Comparison of ENCODE assay signal across 18 cellular contexts in the genomic region with DNA sequence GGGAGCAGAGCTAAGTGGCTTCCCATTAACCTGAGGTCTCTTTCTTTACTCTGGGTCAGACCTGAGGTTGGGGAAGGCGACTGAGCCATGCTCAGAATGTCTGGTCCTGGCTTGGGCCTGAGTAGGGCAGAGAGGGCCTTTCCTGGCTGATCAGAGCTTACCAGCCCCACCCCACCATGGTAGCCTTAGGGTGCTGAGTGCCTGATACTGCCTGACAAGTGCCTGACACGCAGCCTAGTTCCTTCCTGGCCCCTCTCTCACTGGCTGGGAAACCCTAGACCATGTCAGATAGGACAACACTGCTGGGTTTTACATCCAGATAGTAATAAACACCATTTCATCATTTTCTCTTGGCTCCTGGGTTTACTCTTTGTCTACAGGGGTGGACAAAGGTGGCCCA. TPM values are rescaled to one million over a fixed set of nuclear protein-coding genes. Genes with fewer than 3 reads are reported as not detected.
DNase-seq lines count a peak whose midpoint lies in the region; ATAC-seq and TF ChIP-seq lines count a peak whose summit lies in the region.
"Had no signal": no experiment of that assay in that cellular context is flagged by ENCODE, and none has a peak within 500 bp of the region (broad histone marks: within the 10 kb centered on the region; RNA-seq: fewer than 3 reads in every experiment).

No MANE protein-coding gene starts in this region.

- TF ChIP-seq CTCF in Calu3 (IDR thresholded peaks at IDR 0.05; ENCODE audit: unreplicated experiment) (no peak), psoas muscle (IDR thresholded peaks at IDR 0.05) (no peak)
- no peak for TF ChIP-seq CTCF in activated CD8-positive, alpha-beta T cell treated with anti-CD3 and anti-CD28 coated beads for 36 hours (IDR thresholded peaks at IDR 0.05)

- no peaks in the 10 kb centered on the region for H3K27me3 ChIP-seq in psoas muscle (ENCODE audit: insufficient read depth in 3 of 3, low read length in 2 of 3)
- H3K27me3 ChIP-seq: right lobe of liver, transverse colon had no signal

- H3K4me3 ChIP-seq in psoas muscle, result no peak overlapping the region
- H3K4me3 ChIP-seq: lung, right lobe of liver, transverse colon had no signal

- DNase-seq in Calu3 (no peak), Right ventricle myocardium superior (no peak), psoas muscle (no peak), GDM1 (lab: John Stamatoyannopoulos, UW) (no peak), sciatic nerve (ENCODE audit: low spot score) (no peak)
- no peak for DNase-seq in activated CD8-positive, alpha-beta T cell treated with anti-CD3 and anti-CD28 coated beads for 36 hours
- DNase-seq: activated CD4-positive, alpha-beta T cell treated with anti-CD3 and anti-CD28 coated beads for 48 hours; activated gamma-delta T cell treated with Interleukin-2 at 50 U/mL for 16 hours; CD8-positive, alpha-beta memory T cell; immature natural killer cell; KG1; NCI-H1694; NCI-H748 treated with DMSO at 0.1 percent for 48 hours; right lobe of liver; transverse colon had no signal

- no peaks in the 10 kb centered on the region for H3K9me3 Mint-ChIP-seq in Calu3 (ENCODE audit: low read depth, unreplicated experiment)
- H3K9me3 Mint-ChIP-seq in activated CD8-positive, alpha-beta T cell treated with anti-CD3 and anti-CD28 coated beads for 36 hours, result no peaks in the 10 kb centered on the region
- H3K9me3 Mint-ChIP-seq: CD8-positive, alpha-beta memory T cell; immature natural killer cell; T-helper 1 cell treated with Interleukin-12 subunit alpha and Interleukin-12 subunit beta and Interleukin-4 antibody, amounts not matched to agents 30 μg/mL and 1 μg/mL, for 36 hours had no signal

- no peaks in the 10 kb centered on the region for H3K27me3 Mint-ChIP-seq in Calu3 (ENCODE audit: unreplicated experiment)
- no peaks in the 10 kb centered on the region for H3K27me3 Mint-ChIP-seq in activated CD8-positive, alpha-beta T cell treated with anti-CD3 and anti-CD28 coated beads for 36 hours
- H3K27me3 Mint-ChIP-seq: CD8-positive, alpha-beta memory T cell had no signal

- ATAC-seq in activated CD8-positive, alpha-beta T cell treated with anti-CD3 and anti-CD28 coated beads for 36 hours, result no peak
- peak; percentile 54 for ATAC-seq in Right ventricle myocardium superior (ENCODE audit: poor library complexity)
- ATAC-seq in psoas muscle, result peak in 2 of 4 donors; percentile 1
- ATAC-seq in GM21529 (IDR thresholded peaks at IDR 0.05; ENCODE audit: unreplicated experiment), result no peak
- ATAC-seq in sciatic nerve, result no peak
- ATAC-seq: right lobe of liver had no signal

- no peaks in the 10 kb centered on the region for H3K4me1 Mint-ChIP-seq in Calu3 (ENCODE audit: low read depth, unreplicated experiment)
- H3K4me1 Mint-ChIP-seq in activated CD8-positive, alpha-beta T cell treated with anti-CD3 and anti-CD28 coated beads for 36 hours (ENCODE audit: low read depth), result peaks cover 9% of the 10 kb centered on the region
- H3K4me1 Mint-ChIP-seq: immature natural killer cell had no signal

- peaks cover 11 to 49% of the 10 kb centered on the region in 2 donors for H3K36me3 ChIP-seq in psoas muscle (ENCODE audit: insufficient read depth in 1 of 2, low read depth in 1 of 2)

- H3K4me1 ChIP-seq in psoas muscle, result peaks cover 30% of the 10 kb centered on the region
- H3K4me1 ChIP-seq: right lobe of liver, transverse colon had no signal

- intact Hi-C loops in Calu3 (cut with micrococcal nuclease; ENCODE audit: unreplicated experiment) (no loop called here), Right ventricle myocardium superior (cut with DNase I) (no loop called here), psoas muscle (cut with DNase I) (no loop called here), sciatic nerve (cut with DNase I) (loop anchor here (5.0 kb wide), 1 partner anchor 192 kb away; no protein-coding TSS in a partner anchor)
- intact Hi-C loops in activated CD8-positive, alpha-beta T cell treated with anti-CD3 and anti-CD28 coated beads for 36 hours (cut with micrococcal nuclease), result no loop called here

- POLR2A ChIA-PET in activated CD8-positive, alpha-beta T cell treated with anti-CD3 and anti-CD28 coated beads for 36 hours (lab: Charles Lee), result interaction anchor here (1.0 to 1.5 kb wide), 3 partner anchors 13 to 33 kb away, joined by 3 to 5 read pairs (median 4); no protein-coding TSS in a partner anchor

- H3K27ac ChIP-seq in psoas muscle, result peak overlapping the region; percentile 61
- H3K27ac ChIP-seq: right lobe of liver, transverse colon had no signal

- H3K36me3 Mint-ChIP-seq in Calu3 (ENCODE audit: insufficient read depth, unreplicated experiment), result no peaks in the 10 kb centered on the region
- peaks cover 25% of the 10 kb centered on the region for H3K36me3 Mint-ChIP-seq in activated CD8-positive, alpha-beta T cell treated with anti-CD3 and anti-CD28 coated beads for 36 hours (ENCODE audit: low read depth)

- CTCF ChIA-PET in Calu3 (lab: Charles Lee), result no interaction called here
- CTCF ChIA-PET in activated CD8-positive, alpha-beta T cell treated with anti-CD3 and anti-CD28 coated beads for 36 hours (lab: Charles Lee), result interaction anchor here (1.0 to 1.7 kb wide), 5 partner anchors 13 to 106 kb away, joined by 3 to 20 read pairs (median 4); a partner anchor contains a TSS

- TSS peak; percentile 44 for BruUV-seq in Calu3 (replicated peaks; lab: Mats Ljungman, UMichigan)

- H3K4me3 Mint-ChIP-seq in Calu3 (ENCODE audit: low read depth, unreplicated experiment), result no peak overlapping the region
- no peak overlapping the region for H3K4me3 Mint-ChIP-seq in activated CD8-positive, alpha-beta T cell treated with anti-CD3 and anti-CD28 coated beads for 36 hours
- H3K4me3 Mint-ChIP-seq: CD8-positive, alpha-beta memory T cell; immature natural killer cell; T-helper 1 cell treated with Interleukin-12 subunit alpha and Interleukin-12 subunit beta and Interleukin-4 antibody, amounts not matched to agents 30 μg/mL and 1 μg/mL, for 36 hours had no signal

- no peaks in the 10 kb centered on the region for H3K9me3 ChIP-seq in psoas muscle
- H3K9me3 ChIP-seq: right lobe of liver, transverse colon had no signal

- WGBS in psoas muscle, 3 donors, result 53 to 68% (median 61%) methylated on average over 2 of the region's 2 CpGs

- no peak overlapping the region for H3K27ac Mint-ChIP-seq in Calu3 (ENCODE audit: unreplicated experiment)
- peak overlapping the region; percentile 63 for H3K27ac Mint-ChIP-seq in activated CD8-positive, alpha-beta T cell treated with anti-CD3 and anti-CD28 coated beads for 36 hours
- H3K27ac Mint-ChIP-seq: T-helper 1 cell treated with Interleukin-12 subunit alpha and Interleukin-12 subunit beta and Interleukin-4 antibody, amounts not matched to agents 30 μg/mL and 1 μg/mL, for 36 hours had no signal

RNA-seq across cellular contexts. Expression of a gene that starts 25.8 kb away (rescaled TPM):
- 0.19 and 0.34 TPM in 2 replicates for total RNA-seq in Calu3 (2022)
- total RNA-seq in activated CD8-positive, alpha-beta T cell treated with anti-CD3 and anti-CD28 coated beads for 36 hours, result 1 to 10 TPM; 3.6 to 4.2 TPM
- total RNA-seq in Right ventricle myocardium superior, result 3.6 TPM
- total RNA-seq in psoas muscle, result under 1 TPM; 0.46 to 0.91 (median 0.88) TPM
- polyA plus RNA-seq in psoas muscle, result under 1 TPM; 0.01 to 0.91 (median 0.21) TPM
- 6.2 TPM for total RNA-seq in sciatic nerve

RNA-seq across cellular contexts. Expression of a gene that starts 32.0 kb away (rescaled TPM):
- 40.6 and 44.6 TPM in 2 replicates for total RNA-seq in Calu3 (2022)
- 100 to 1,000 TPM; 204 to 205 TPM for total RNA-seq in activated CD8-positive, alpha-beta T cell treated with anti-CD3 and anti-CD28 coated beads for 36 hours
- total RNA-seq in Right ventricle myocardium superior, result 430 TPM
- total RNA-seq in psoas muscle, result 100 to 1,000 TPM in 3 of 4 donors, 10 to 100 TPM in 1; 88.2 to 277 (median 187) TPM
- 100 to 1,000 TPM; 213 to 409 (median 328) TPM for polyA plus RNA-seq in psoas muscle
- total RNA-seq in sciatic nerve, result 19.5 TPM

RNA-seq across cellular contexts. Expression of a gene that starts 37.4 kb away (rescaled TPM):
- total RNA-seq in Calu3 (2022) (1.4 and 1.6 TPM in 2 replicates), Right ventricle myocardium superior (8.0 TPM), psoas muscle (10 to 100 TPM; 16.9 to 75.1 (median 50.4) TPM), sciatic nerve (10.6 TPM)
- 100 to 1,000 TPM; 307 to 308 TPM for total RNA-seq in activated CD8-positive, alpha-beta T cell treated with anti-CD3 and anti-CD28 coated beads for 36 hours
- polyA plus RNA-seq in psoas muscle, result 10 to 100 TPM; 12.8 to 36.5 (median 18.5) TPM

Comparison
In these comparisons a context has a peak if more than half of its experiments do, and no peak if none do; other contexts are left out.
1. RNA of a gene that starts 37.4 kb away (total RNA-seq): 307 to 308 TPM in activated CD8-positive, alpha-beta T cell treated with anti-CD3 and anti-CD28 coated beads for 36 hours; 16.9 to 75.1 TPM in psoas muscle, 10.6 TPM in sciatic nerve (single experiment), 8.0 TPM in Right ventricle myocardium superior (single experiment) and 1.4 to 1.6 TPM in Calu3; every median in the first group is over 4 times any median in the second.